8 cellular contexts compared by ENCODE assay signal in the genomic region with DNA sequence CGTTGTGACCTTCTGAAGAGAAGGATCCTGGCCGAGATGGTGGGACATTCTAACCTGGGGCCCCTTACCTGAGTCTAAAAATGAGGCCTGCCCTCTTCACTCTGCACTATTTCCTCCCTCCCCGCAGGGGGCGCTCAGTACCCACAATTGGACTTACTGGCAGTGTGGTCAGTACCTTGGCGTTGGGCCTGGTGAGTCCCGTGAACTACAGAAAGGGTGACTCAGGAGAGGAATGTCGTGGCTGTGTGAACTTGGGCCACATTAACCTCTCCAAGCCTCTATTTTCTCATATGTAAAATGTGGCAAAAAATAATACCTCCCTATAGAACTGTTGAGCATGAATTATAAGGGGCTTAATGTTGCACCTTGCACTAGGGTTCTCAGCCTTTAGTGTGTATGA. TPM values are rescaled to one million over a fixed set of nuclear protein-coding genes. Genes with fewer than 3 reads are reported as not detected.
DNase-seq lines count a peak whose midpoint lies in the region; ATAC-seq and TF ChIP-seq lines count a peak whose summit lies in the region.

No MANE protein-coding gene starts in this region.

- TF ChIP-seq RAD21 in Ishikawa (IDR thresholded peaks at IDR 0.05; ENCODE audit: low read depth) = peak; percentile 96

- peak overlapping the region; percentile 53 for H3K27ac ChIP-seq in RWPE1

- CTCF ChIA-PET in RWPE1 (lab: Yijun Ruan, JAX) = interaction anchor here (0.6 to 2.9 kb wide), 10 partner anchors 16 to 347 kb away, joined by 3 to 23 read pairs (median 4); a partner anchor contains a TSS

- TF ChIP-seq EP300 in Ishikawa (IDR thresholded peaks at IDR 0.05; ENCODE audit: borderline replicate concordance) = no peak

- peaks cover 5% of the 10 kb centered on the region for H3K27me3 Mint-ChIP-seq in neural crest cell (ENCODE audit: low read depth)
- H3K27me3 Mint-ChIP-seq in stimulated activated naive CD8-positive, alpha-beta T cell treated with anti-CD3 and anti-CD28 coated beads, Interleukin-15, Interleukin-2, amounts not matched to agents 100 ng/mL and 50 ng/mL, for 24 hours = no peaks in the 10 kb centered on the region

- H3K4me3 Mint-ChIP-seq in neural crest cell = peak overlapping the region; percentile 42
- no peak overlapping the region for H3K4me3 Mint-ChIP-seq in stimulated activated naive CD8-positive, alpha-beta T cell treated with anti-CD3 and anti-CD28 coated beads, Interleukin-15, Interleukin-2, amounts not matched to agents 100 ng/mL and 50 ng/mL, for 24 hours

- peak; percentile 55 for DNase-seq in GDM1 (lab: John Stamatoyannopoulos, UW)
- DNase-seq in RWPE1 (ENCODE audit: low spot score) = peak; percentile 79
- peak; percentile 59 for DNase-seq in activated T-helper 9 cell treated with anti-CD3 and anti-CD28 coated beads, Interleukin-2, amount 50 U/mL, for 16 hours (ENCODE audit: low read depth)
- peak; percentile 96 for DNase-seq in fibroblast of the conjunctiva (ENCODE audit: low read depth)
- DNase-seq in neural crest cell (ENCODE audit: low read depth, low spot score) = peak; percentile 81

- no peak overlapping the region for H3K27ac Mint-ChIP-seq in neural crest cell (ENCODE audit: unreplicated experiment)
- H3K27ac Mint-ChIP-seq in stimulated activated naive CD8-positive, alpha-beta T cell treated with anti-CD3 and anti-CD28 coated beads, Interleukin-15, Interleukin-2, amounts not matched to agents 100 ng/mL and 50 ng/mL, for 24 hours = peak overlapping the region; percentile 45

- peaks cover 23% of the 10 kb centered on the region for H3K4me1 Mint-ChIP-seq in neural crest cell
- peaks cover 34% of the 10 kb centered on the region for H3K4me1 Mint-ChIP-seq in stimulated activated naive CD8-positive, alpha-beta T cell treated with anti-CD3 and anti-CD28 coated beads, Interleukin-15, Interleukin-2, amounts not matched to agents 100 ng/mL and 50 ng/mL, for 24 hours (ENCODE audit: low read depth)

- POLR2A ChIA-PET in RWPE1 (lab: Yijun Ruan, JAX; ENCODE audit: low non-redundant PET) = no interaction called here

- H3K36me3 Mint-ChIP-seq in neural crest cell (ENCODE audit: low read depth) = no peaks in the 10 kb centered on the region
- peaks cover 17% of the 10 kb centered on the region for H3K36me3 Mint-ChIP-seq in stimulated activated naive CD8-positive, alpha-beta T cell treated with anti-CD3 and anti-CD28 coated beads, Interleukin-15, Interleukin-2, amounts not matched to agents 100 ng/mL and 50 ng/mL, for 24 hours (ENCODE audit: low read depth)

- TF ChIP-seq CTCF in RWPE1 (conservative IDR thresholded peaks at IDR 0.05; ENCODE audit: low read depth) (peak; percentile 95), neural crest cell (conservative IDR thresholded peaks at IDR 0.05) (peak; percentile 94)

- no peak for ATAC-seq in GM21723 (IDR thresholded peaks at IDR 0.05; ENCODE audit: unreplicated experiment)

- H3K9me3 Mint-ChIP-seq in neural crest cell = no peaks in the 10 kb centered on the region
- H3K9me3 Mint-ChIP-seq in stimulated activated naive CD8-positive, alpha-beta T cell treated with anti-CD3 and anti-CD28 coated beads, Interleukin-15, Interleukin-2, amounts not matched to agents 100 ng/mL and 50 ng/mL, for 24 hours = no peaks in the 10 kb centered on the region

TF ChIP-seq in Ishikawa, 13 proteins besides CTCF, POLR2A, EP300 and RAD21:
- TF ChIP-seq NFIC (IDR thresholded peaks at IDR 0.05) (peak; percentile 80), TCF12 (IDR thresholded peaks at IDR 0.05; ENCODE audit: low read depth) (no peak)
- TF ChIP-seq, protein P1, sequence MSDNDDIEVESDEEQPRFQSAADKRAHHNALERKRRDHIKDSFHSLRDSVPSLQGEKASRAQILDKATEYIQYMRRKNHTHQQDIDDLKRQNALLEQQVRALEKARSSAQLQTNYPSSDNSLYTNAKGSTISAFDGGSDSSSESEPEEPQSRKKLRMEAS (IDR thresholded peaks at IDR 0.05) = peak; percentile 41; the same call in 1 of the 2 replicates

RNA-seq across cellular contexts. Expression of a gene that starts 3.9 kb away (rescaled TPM):
- 42.4 and 42.9 TPM in 2 replicates for total RNA-seq in neural crest cell

RNA-seq across cellular contexts. Expression of a gene that starts 13.8 kb away (rescaled TPM):
- 0.19 and 0.27 TPM in 2 replicates for total RNA-seq in neural crest cell

RNA-seq across cellular contexts. Expression of a gene that starts 25.7 kb away (rescaled TPM):
- 1.2 and 1.7 TPM in 2 replicates for total RNA-seq in neural crest cell

RNA-seq across cellular contexts. Expression of a gene that starts 50.0 kb away (rescaled TPM):
- 0.11 TPM in 1 of 2 replicates, not detected in the other for total RNA-seq in neural crest cell

RNA-seq across cellular contexts. Expression of a gene that starts 56.5 kb away (rescaled TPM):
- 31.5 and 34.5 TPM in 2 replicates for total RNA-seq in neural crest cell
